Comparison of ENCODE assay signal across 32 cellular contexts in the genomic region with DNA sequence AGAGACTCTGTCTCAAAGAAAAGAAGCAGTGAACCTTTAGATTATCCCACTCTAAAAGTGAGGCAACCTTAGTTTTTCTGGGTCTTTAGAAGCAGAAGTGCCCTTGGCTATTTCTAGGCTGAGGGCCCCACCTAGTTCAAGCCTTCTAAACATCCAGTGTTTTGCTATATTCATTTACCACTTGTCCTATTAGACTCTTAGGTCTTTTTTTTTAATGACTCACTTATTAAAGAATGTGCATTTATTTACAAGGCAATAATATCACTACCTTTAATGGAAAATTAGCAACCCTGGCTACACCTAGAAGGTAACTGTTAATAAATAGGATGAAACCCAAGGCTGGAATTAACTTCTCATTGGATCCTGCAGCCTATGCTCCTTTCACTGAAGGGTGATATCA. TPM values are rescaled to one million over a fixed set of nuclear protein-coding genes. Genes with fewer than 3 reads are reported as not detected.
"Had no signal": no experiment of that assay in that cellular context is flagged by ENCODE, and none has a peak within 500 bp of the region (broad histone marks: within the 10 kb centered on the region; RNA-seq: fewer than 3 reads in every experiment).

No MANE protein-coding gene starts in this region.

- H3K27me3 Mint-ChIP-seq: activated B cell treated with CpG ODN at 0.5 μM for 24 hours had no signal

- H3K27ac ChIP-seq: breast epithelium, dorsolateral prefrontal cortex, sigmoid colon, tibial artery, uterus had no signal

- H3K27me3 ChIP-seq: breast epithelium, dorsolateral prefrontal cortex, sigmoid colon, tibial artery, uterus had no signal

- H3K9me3 Mint-ChIP-seq: activated B cell treated with CpG ODN at 0.5 μM for 24 hours; activated naive CD8-positive, alpha-beta T cell treated with anti-CD3 and anti-CD28 coated beads for 36 hours; activated T-cell treated with anti-CD3 and anti-CD28 coated beads, Interleukin-2, amount 50 U/mL, for 4 hours; central memory CD8-positive, alpha-beta T cell; effector memory CD8-positive, alpha-beta T cell; immature natural killer cell; naive thymus-derived CD4-positive, alpha-beta T cell; neural crest cell; T-helper 2 cell treated with Interferon-gamma antibody and Interleukin-4, amounts not matched to agents 5 μg/mL and 100 μg/mL, for 36 hours had no signal

- H3K36me3 Mint-ChIP-seq: activated naive CD8-positive, alpha-beta T cell treated with anti-CD3 and anti-CD28 coated beads for 36 hours; immature natural killer cell; naive thymus-derived CD4-positive, alpha-beta T cell had no signal

- H3K36me3 ChIP-seq: breast epithelium, sigmoid colon, tibial artery, uterus had no signal

- FAIRE-seq: astrocyte, colon, endothelial cell of umbilical vein, TTC549 had no signal

- H3K4me1 ChIP-seq: breast epithelium, sigmoid colon, uterus had no signal

- ATAC-seq: activated CD4-positive, alpha-beta T cell treated with anti-CD3 and anti-CD28 coated beads for 36 hours; activated T-cell treated with anti-CD3 and anti-CD28 coated beads, Interleukin-2, amount 50 U/mL, for 4 hours; effector memory CD8-positive, alpha-beta T cell; esophagus mucosa; left lobe of liver; naive thymus-derived CD4-positive, alpha-beta T cell; stimulated activated naive CD8-positive, alpha-beta T cell treated with anti-CD3 and anti-CD28 coated beads, Interleukin-15, Interleukin-2, amounts not matched to agents 100 U/mL and 50 U/mL, for 24 hours had no signal

- DNase-seq: activated B cell treated with CpG ODN at 0.5 μM for 24 hours; activated CD4-positive, alpha-beta T cell treated with anti-CD3 and anti-CD28 coated beads for 36 hours; activated CD4-positive, alpha-beta T cell treated with anti-CD3 and anti-CD28 coated beads, Interleukin-2, amount 50 U/mL, for 48 hours; activated CD8-positive, alpha-beta memory T cell treated with anti-CD3 and anti-CD28 coated beads, Interleukin-2, amount 50 U/mL, for 48 hours; activated naive CD4-positive, alpha-beta T cell treated with Interleukin-2 at 50 U/mL for 16 hours; activated naive CD8-positive, alpha-beta T cell treated with anti-CD3 and anti-CD28 coated beads for 36 hours; activated T-cell treated with anti-CD3 and anti-CD28 coated beads, Interleukin-2, amount 50 U/mL, for 4 hours; dorsolateral prefrontal cortex; effector memory CD8-positive, alpha-beta T cell; foreskin melanocyte; immature natural killer cell; naive thymus-derived CD4-positive, alpha-beta T cell; occipital lobe; posterior cingulate gyrus; sigmoid colon; stimulated activated CD4-positive, alpha-beta T cell treated with anti-CD3 and anti-CD28 coated beads, Interleukin-4, amount 100 ng/mL, for 24 hours; stimulated activated naive CD8-positive, alpha-beta T cell treated with anti-CD3 and anti-CD28 coated beads, Interleukin-15, Interleukin-2, amounts not matched to agents 100 U/mL and 50 U/mL, for 24 hours; substantia nigra; tibial artery; uterus had no signal

- H3K4me3 Mint-ChIP-seq: activated B cell treated with CpG ODN at 0.5 μM for 24 hours; activated CD4-positive, alpha-beta T cell treated with anti-CD3 and anti-CD28 coated beads for 36 hours; activated naive CD8-positive, alpha-beta T cell treated with anti-CD3 and anti-CD28 coated beads for 36 hours; activated T-cell treated with anti-CD3 and anti-CD28 coated beads, Interleukin-2, amount 50 U/mL, for 4 hours; central memory CD8-positive, alpha-beta T cell; effector memory CD8-positive, alpha-beta T cell; immature natural killer cell; naive thymus-derived CD4-positive, alpha-beta T cell; neural crest cell; T-helper 2 cell treated with Interferon-gamma antibody and Interleukin-4, amounts not matched to agents 5 μg/mL and 100 μg/mL, for 36 hours had no signal

- H3K4me3 ChIP-seq: breast epithelium, dorsolateral prefrontal cortex, lung, sigmoid colon, tibial artery, uterus had no signal

- H3K9me3 ChIP-seq: breast epithelium, sigmoid colon, tibial artery, uterus had no signal

- H3K27ac Mint-ChIP-seq: activated B cell treated with CpG ODN at 0.5 μM for 24 hours; activated CD4-positive, alpha-beta T cell treated with anti-CD3 and anti-CD28 coated beads for 36 hours; activated naive CD8-positive, alpha-beta T cell treated with anti-CD3 and anti-CD28 coated beads for 36 hours; effector memory CD8-positive, alpha-beta T cell; immature natural killer cell; naive thymus-derived CD4-positive, alpha-beta T cell; T-helper 2 cell treated with Interferon-gamma antibody and Interleukin-4, amounts not matched to agents 5 μg/mL and 100 μg/mL, for 36 hours had no signal

RNA-seq across cellular contexts. Expression of a gene that starts 16.7 kb away (rescaled TPM):
- total RNA-seq: activated CD8-positive, alpha-beta memory T cell treated with anti-CD3 and anti-CD28 coated beads for 36 hours; activated naive CD8-positive, alpha-beta T cell treated with anti-CD3 and anti-CD28 coated beads for 36 hours; endothelial cell of umbilical vein; neural crest cell had no signal
